24 cellular contexts compared by ENCODE assay signal in genomic region chr3:11534783-11535081, GRCh38.
"Had no signal": no experiment of that assay in that cellular context is flagged by ENCODE, and none has a peak within 500 bp of the region (broad histone marks: within the 10 kb centered on the region; RNA-seq: fewer than 3 reads in every experiment).

No MANE protein-coding gene starts in this region.

- H3K4me1 ChIP-seq: body of pancreas, upper lobe of left lung had no signal

- H3K36me3 Mint-ChIP-seq: activated naive CD4-positive, alpha-beta T cell treated with anti-CD3 and anti-CD28 coated beads, Interleukin-2, amount 10 ng/mL, durations not matched to agents 7 days and 5 days had no signal

- H3K27me3 ChIP-seq: body of pancreas, cardiac muscle cell, SJSA1, stomach, upper lobe of left lung had no signal

- H3K27ac ChIP-seq: body of pancreas, SJSA1, stomach, upper lobe of left lung had no signal

- ATAC-seq: activated CD4-positive, alpha-beta T cell treated with anti-CD3 and anti-CD28 coated beads for 36 hours; body of pancreas; stimulated activated effector memory CD8-positive, alpha-beta T cell treated with anti-CD3 and anti-CD28 coated beads, Interleukin-12 subunit alpha, Interleukin-12 subunit beta, amount 100 ng/mL, for 72 hours had no signal

- H3K4me3 Mint-ChIP-seq: activated B cell treated with CpG ODN at 0.5 μM for 24 hours; activated CD4-positive, alpha-beta T cell treated with anti-CD3 and anti-CD28 coated beads for 36 hours; activated naive CD4-positive, alpha-beta T cell treated with anti-CD3 and anti-CD28 coated beads, Interleukin-2, amount 10 ng/mL, durations not matched to agents 7 days and 5 days; naive B cell; neural crest cell; stimulated activated effector memory CD8-positive, alpha-beta T cell treated with anti-CD3 and anti-CD28 coated beads, Interleukin-12 subunit alpha, Interleukin-12 subunit beta, amount 100 ng/mL, for 72 hours had no signal

- DNase-seq: activated B cell treated with CpG ODN at 0.5 μM for 24 hours; activated CD4-positive, alpha-beta T cell treated with anti-CD3 and anti-CD28 coated beads for 36 hours; activated CD4-positive, alpha-beta T cell treated with anti-CD3 and anti-CD28 coated beads, Interleukin-2, amount 50 U/mL, for 48 hours; activated CD8-positive, alpha-beta memory T cell treated with anti-CD3 and anti-CD28 coated beads, Interleukin-2, amount 50 U/mL, for 48 hours; activated effector memory CD4-positive, alpha-beta T cell treated with Interleukin-2 at 50 U/mL for 16 hours; activated naive CD4-positive, alpha-beta T cell treated with anti-CD3 and anti-CD28 coated beads, Interleukin-2, amount 10 ng/mL, durations not matched to agents 7 days and 5 days; activated T-cell treated with anti-CD3 and anti-CD28 coated beads, Interleukin-2, amount 50 U/mL, for 48 hours; amygdala; body of pancreas; dermis blood vessel endothelial cell; effector memory CD4-positive, alpha-beta T cell; mesendoderm; naive B cell; right cardiac atrium; stimulated activated CD4-positive, alpha-beta T cell treated with anti-CD3 and anti-CD28 coated beads, Interleukin-2, amount 100 ng/mL, for 24 hours; stomach; T-helper 9 cell had no signal

- H3K36me3 ChIP-seq: cardiac muscle cell, SJSA1, stomach, upper lobe of left lung had no signal

- H3K4me3 ChIP-seq: body of pancreas, cardiac muscle cell, SJSA1, skin epidermis, stomach, upper lobe of left lung had no signal

- H3K4me1 Mint-ChIP-seq: activated B cell treated with CpG ODN at 0.5 μM for 24 hours; activated CD4-positive, alpha-beta T cell treated with anti-CD3 and anti-CD28 coated beads for 36 hours; activated naive CD4-positive, alpha-beta T cell treated with anti-CD3 and anti-CD28 coated beads, Interleukin-2, amount 10 ng/mL, durations not matched to agents 7 days and 5 days had no signal

- H3K9me3 ChIP-seq: body of pancreas, SJSA1, stomach, upper lobe of left lung had no signal

- H3K27ac Mint-ChIP-seq: activated B cell treated with CpG ODN at 0.5 μM for 24 hours; activated CD4-positive, alpha-beta T cell treated with anti-CD3 and anti-CD28 coated beads for 36 hours; activated naive CD4-positive, alpha-beta T cell treated with anti-CD3 and anti-CD28 coated beads, Interleukin-2, amount 10 ng/mL, durations not matched to agents 7 days and 5 days; progenitor cell of endocrine pancreas; stimulated activated effector memory CD8-positive, alpha-beta T cell treated with anti-CD3 and anti-CD28 coated beads, Interleukin-12 subunit alpha, Interleukin-12 subunit beta, amount 100 ng/mL, for 72 hours had no signal

- H3K9me3 Mint-ChIP-seq: activated B cell treated with CpG ODN at 0.5 μM for 24 hours; activated naive CD4-positive, alpha-beta T cell treated with anti-CD3 and anti-CD28 coated beads, Interleukin-2, amount 10 ng/mL, durations not matched to agents 7 days and 5 days; naive B cell; neural crest cell; stimulated activated effector memory CD8-positive, alpha-beta T cell treated with anti-CD3 and anti-CD28 coated beads, Interleukin-12 subunit alpha, Interleukin-12 subunit beta, amount 100 ng/mL, for 72 hours had no signal

- H3K27me3 Mint-ChIP-seq: activated B cell treated with CpG ODN at 0.5 μM for 24 hours; activated CD4-positive, alpha-beta T cell treated with anti-CD3 and anti-CD28 coated beads for 36 hours; activated naive CD4-positive, alpha-beta T cell treated with anti-CD3 and anti-CD28 coated beads, Interleukin-2, amount 10 ng/mL, durations not matched to agents 7 days and 5 days; naive B cell; progenitor cell of endocrine pancreas had no signal
